In the genomic region with DNA sequence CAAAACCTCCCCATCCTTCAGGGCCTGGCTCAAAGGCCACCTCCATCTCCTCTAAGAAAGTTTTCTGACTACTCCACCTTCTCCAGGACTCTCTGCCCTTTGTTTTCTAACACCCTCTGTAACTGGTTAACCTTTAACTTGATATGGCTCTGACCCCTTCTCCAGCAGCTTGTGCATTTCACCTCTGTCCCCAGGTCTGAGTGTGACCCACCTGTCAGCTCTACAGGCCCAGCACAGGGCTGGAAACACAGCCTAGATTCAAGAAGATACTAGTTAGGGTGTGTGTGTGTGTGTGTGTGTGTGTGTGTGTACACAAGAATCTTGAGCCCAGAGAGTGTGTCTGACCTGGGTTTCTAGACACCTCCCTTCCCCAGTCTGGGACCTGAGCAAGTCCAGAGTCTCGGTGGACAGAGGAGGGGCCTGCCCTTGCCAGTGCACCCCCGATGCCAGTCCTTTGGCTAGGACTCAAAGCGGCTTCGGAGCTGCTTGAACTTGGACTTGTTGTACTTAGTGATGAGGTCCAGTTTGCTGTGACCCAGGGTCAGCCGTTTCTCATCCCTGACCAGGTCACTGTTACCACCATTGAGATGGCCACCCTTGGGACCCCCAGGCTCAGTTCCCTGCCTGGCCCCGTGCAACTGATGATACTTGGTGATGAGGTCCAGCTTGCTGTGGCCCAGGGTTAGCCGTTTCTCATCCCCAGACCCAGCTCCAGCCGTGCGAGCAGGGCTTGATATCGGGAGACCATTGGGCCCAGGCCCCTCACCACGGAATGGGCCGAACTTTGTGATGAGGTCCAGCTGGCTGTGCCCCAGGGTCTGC, we compare ENCODE assay signal across 1 cellular context.
TF ChIP-seq lines count a peak whose summit lies in the region.

No MANE protein-coding gene starts in this region.

TF ChIP-seq in HepG2, 621 proteins besides CTCF, POLR2A, EP300 and RAD21 (continued from another document and continues in another):
- TF ChIP-seq ZNF451 (CRISPR knock-in tag; IDR thresholded peaks at IDR 0.05) = no peak
- TF ChIP-seq ZNF589 (CRISPR knock-in tag; conservative IDR thresholded peaks at IDR 0.05) = no peak
- no peak for TF ChIP-seq ISL2 (CRISPR knock-in tag; IDR thresholded peaks at IDR 0.05)
- 0 out of 2 replicates have a peak, but pooled peaks have one; percentile 20 for TF ChIP-seq ZNF329 (CRISPR knock-in tag; IDR thresholded peaks at IDR 0.05; ENCODE audit: low read depth)
- TF ChIP-seq PREB (CRISPR knock-in tag; IDR thresholded peaks at IDR 0.05) = no peak
- TF ChIP-seq NR1H2 (CRISPR knock-in tag; IDR thresholded peaks at IDR 0.05; ENCODE audit: borderline replicate concordance, low read depth) = no peak
- no peak for TF ChIP-seq ZNF343 (CRISPR knock-in tag; IDR thresholded peaks at IDR 0.05)
- TF ChIP-seq ZSCAN31 (CRISPR knock-in tag; IDR thresholded peaks at IDR 0.05; ENCODE audit: low read depth) = peak; percentile 87; the same call in 1 of the 2 replicates
- peak; percentile 65 for TF ChIP-seq HNF4A (CRISPR knock-in tag; IDR thresholded peaks at IDR 0.05)
- no peak; the same call in 1 of the 2 replicates for TF ChIP-seq ZNF124 (CRISPR knock-in tag; IDR thresholded peaks at IDR 0.05)
- peak; percentile 52; the same call in 1 of the 2 replicates for TF ChIP-seq ZNF891 (CRISPR knock-in tag; IDR thresholded peaks at IDR 0.05)
- TF ChIP-seq, protein P1, sequence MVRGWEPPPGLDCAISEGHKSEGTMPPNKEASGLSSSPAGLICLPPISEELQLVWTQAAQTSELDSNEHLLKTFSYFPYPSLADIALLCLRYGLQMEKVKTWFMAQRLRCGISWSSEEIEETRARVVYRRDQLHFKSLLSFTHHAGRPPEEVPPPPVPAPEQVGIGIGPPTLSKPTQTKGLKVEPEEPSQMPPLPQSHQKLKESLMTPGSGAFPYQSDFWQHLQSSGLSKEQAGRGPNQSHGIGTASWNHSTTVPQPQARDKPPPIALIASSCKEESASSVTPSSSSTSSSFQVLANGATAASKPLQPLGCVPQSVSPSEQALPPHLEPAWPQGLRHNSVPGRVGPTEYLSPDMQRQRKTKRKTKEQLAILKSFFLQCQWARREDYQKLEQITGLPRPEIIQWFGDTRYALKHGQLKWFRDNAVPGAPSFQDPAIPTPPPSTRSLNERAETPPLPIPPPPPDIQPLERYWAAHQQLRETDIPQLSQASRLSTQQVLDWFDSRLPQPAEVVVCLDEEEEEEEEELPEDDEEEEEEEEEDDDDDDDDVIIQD (CRISPR knock-in tag; IDR thresholded peaks at IDR 0.05; ENCODE audit: low read depth) = peak; percentile 31; the same call in 1 of the 2 replicates
- no peak; the same call in 1 of the 2 replicates for TF ChIP-seq ZBTB10 (CRISPR knock-in tag; IDR thresholded peaks at IDR 0.05; ENCODE audit: borderline replicate concordance)
- TF ChIP-seq FUBP1 (CRISPR knock-in tag; IDR thresholded peaks at IDR 0.05; ENCODE audit: borderline replicate concordance) = 0 out of 2 replicates have a peak, but pooled peaks have one; percentile 9
- TF ChIP-seq, protein P2, sequence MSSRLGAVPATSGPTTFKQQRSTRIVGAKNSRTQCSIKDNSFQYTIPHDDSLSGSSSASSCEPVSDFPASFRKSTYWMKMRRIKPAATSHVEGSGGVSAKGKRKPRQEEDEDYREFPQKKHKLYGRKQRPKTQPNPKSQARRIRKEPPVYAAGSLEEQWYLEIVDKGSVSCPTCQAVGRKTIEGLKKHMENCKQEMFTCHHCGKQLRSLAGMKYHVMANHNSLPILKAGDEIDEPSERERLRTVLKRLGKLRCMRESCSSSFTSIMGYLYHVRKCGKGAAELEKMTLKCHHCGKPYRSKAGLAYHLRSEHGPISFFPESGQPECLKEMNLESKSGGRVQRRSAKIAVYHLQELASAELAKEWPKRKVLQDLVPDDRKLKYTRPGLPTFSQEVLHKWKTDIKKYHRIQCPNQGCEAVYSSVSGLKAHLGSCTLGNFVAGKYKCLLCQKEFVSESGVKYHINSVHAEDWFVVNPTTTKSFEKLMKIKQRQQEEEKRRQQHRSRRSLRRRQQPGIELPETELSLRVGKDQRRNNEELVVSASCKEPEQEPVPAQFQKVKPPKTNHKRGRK (CRISPR knock-in tag; IDR thresholded peaks at IDR 0.05) = no peak
- peak; percentile 20; the same call in 1 of the 2 replicates for TF ChIP-seq ZNF143 (CRISPR knock-in tag; IDR thresholded peaks at IDR 0.05)
- TF ChIP-seq, protein P3, sequence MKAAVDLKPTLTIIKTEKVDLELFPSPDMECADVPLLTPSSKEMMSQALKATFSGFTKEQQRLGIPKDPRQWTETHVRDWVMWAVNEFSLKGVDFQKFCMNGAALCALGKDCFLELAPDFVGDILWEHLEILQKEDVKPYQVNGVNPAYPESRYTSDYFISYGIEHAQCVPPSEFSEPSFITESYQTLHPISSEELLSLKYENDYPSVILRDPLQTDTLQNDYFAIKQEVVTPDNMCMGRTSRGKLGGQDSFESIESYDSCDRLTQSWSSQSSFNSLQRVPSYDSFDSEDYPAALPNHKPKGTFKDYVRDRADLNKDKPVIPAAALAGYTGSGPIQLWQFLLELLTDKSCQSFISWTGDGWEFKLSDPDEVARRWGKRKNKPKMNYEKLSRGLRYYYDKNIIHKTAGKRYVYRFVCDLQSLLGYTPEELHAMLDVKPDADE (CRISPR knock-in tag; IDR thresholded peaks at IDR 0.05) = no peak
- TF ChIP-seq ZNF567 (CRISPR knock-in tag; IDR thresholded peaks at IDR 0.05; ENCODE audit: borderline replicate concordance) = no peak; the same call in 1 of the 2 replicates
- TF ChIP-seq TOE1 (CRISPR knock-in tag; IDR thresholded peaks at IDR 0.05) = no peak
- TF ChIP-seq KMT2B (CRISPR knock-in tag; IDR thresholded peaks at IDR 0.05) = no peak
- no peak for TF ChIP-seq ETV5 (CRISPR knock-in tag; IDR thresholded peaks at IDR 0.05; ENCODE audit: borderline replicate concordance)
- TF ChIP-seq ZNF788 (CRISPR knock-in tag; IDR thresholded peaks at IDR 0.05; ENCODE audit: borderline replicate concordance) = peak; percentile 84; the same call in 1 of the 2 replicates
- peak; percentile 88 for TF ChIP-seq SAP130 (CRISPR knock-in tag; IDR thresholded peaks at IDR 0.05; ENCODE audit: low read depth)
- TF ChIP-seq, protein P4, sequence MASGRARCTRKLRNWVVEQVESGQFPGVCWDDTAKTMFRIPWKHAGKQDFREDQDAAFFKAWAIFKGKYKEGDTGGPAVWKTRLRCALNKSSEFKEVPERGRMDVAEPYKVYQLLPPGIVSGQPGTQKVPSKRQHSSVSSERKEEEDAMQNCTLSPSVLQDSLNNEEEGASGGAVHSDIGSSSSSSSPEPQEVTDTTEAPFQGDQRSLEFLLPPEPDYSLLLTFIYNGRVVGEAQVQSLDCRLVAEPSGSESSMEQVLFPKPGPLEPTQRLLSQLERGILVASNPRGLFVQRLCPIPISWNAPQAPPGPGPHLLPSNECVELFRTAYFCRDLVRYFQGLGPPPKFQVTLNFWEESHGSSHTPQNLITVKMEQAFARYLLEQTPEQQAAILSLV (CRISPR knock-in tag; IDR thresholded peaks at IDR 0.05; ENCODE audit: borderline replicate concordance) = peak; percentile 64; the same call in 1 of the 2 replicates
- TF ChIP-seq IRF1 (CRISPR knock-in tag; IDR thresholded peaks at IDR 0.05; ENCODE audit: low read depth) = no peak
- peak; percentile 66 for TF ChIP-seq TSC22D2 (CRISPR knock-in tag; IDR thresholded peaks at IDR 0.05; ENCODE audit: borderline replicate concordance)
- TF ChIP-seq, protein P5, sequence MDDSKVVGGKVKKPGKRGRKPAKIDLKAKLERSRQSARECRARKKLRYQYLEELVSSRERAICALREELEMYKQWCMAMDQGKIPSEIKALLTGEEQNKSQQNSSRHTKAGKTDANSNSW (CRISPR knock-in tag; IDR thresholded peaks at IDR 0.05; ENCODE audit: borderline replicate concordance) = no peak
- TF ChIP-seq STAG1 (CRISPR knock-in tag; IDR thresholded peaks at IDR 0.05) = no peak; the same call in 1 of the 2 replicates
- TF ChIP-seq, protein P6, sequence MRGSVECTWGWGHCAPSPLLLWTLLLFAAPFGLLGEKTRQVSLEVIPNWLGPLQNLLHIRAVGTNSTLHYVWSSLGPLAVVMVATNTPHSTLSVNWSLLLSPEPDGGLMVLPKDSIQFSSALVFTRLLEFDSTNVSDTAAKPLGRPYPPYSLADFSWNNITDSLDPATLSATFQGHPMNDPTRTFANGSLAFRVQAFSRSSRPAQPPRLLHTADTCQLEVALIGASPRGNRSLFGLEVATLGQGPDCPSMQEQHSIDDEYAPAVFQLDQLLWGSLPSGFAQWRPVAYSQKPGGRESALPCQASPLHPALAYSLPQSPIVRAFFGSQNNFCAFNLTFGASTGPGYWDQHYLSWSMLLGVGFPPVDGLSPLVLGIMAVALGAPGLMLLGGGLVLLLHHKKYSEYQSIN (CRISPR knock-in tag; IDR thresholded peaks at IDR 0.05; ENCODE audit: borderline replicate concordance) = no peak
- no peak for TF ChIP-seq ZNF382 (CRISPR knock-in tag; IDR thresholded peaks at IDR 0.05; ENCODE audit: borderline replicate concordance)
- peak; percentile 86 for TF ChIP-seq ZNF296 (CRISPR knock-in tag; conservative IDR thresholded peaks at IDR 0.05)
- TF ChIP-seq ZNF280D (CRISPR knock-in tag; IDR thresholded peaks at IDR 0.05) = no peak; the same call in 1 of the 2 replicates
- no peak for TF ChIP-seq ZNF615 (CRISPR knock-in tag; IDR thresholded peaks at IDR 0.05; ENCODE audit: borderline replicate concordance)
- TF ChIP-seq GABPB1 (CRISPR knock-in tag; IDR thresholded peaks at IDR 0.05) = no peak; the same call in none of the 2 replicates
- no peak for TF ChIP-seq ZSCAN30 (CRISPR knock-in tag; IDR thresholded peaks at IDR 0.05)
- TF ChIP-seq NCOA2 (CRISPR knock-in tag; IDR thresholded peaks at IDR 0.05) = no peak
